In the genomic region with DNA sequence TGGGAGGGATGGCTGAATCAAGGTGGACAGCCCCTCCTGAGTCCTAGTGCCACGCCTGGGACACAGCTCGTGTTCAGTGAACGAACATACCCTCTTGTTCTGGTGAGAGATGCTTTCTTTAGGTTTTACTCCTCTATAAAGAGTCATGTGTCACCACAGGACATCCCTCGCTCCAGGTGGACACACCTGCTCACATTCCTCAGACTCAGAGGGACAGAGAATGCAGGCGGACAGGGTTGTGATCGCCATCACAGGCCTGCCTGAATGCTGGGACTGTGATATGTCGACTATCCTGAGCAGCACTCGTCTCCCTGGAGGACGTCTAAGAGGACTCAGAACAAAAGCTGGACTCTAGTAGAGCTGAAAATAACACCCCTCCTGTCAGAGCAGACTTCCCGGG, we compare ENCODE assay signal across 1 cellular context.
TF ChIP-seq lines count a peak whose summit lies in the region.

No MANE protein-coding gene starts in this region.

TF ChIP-seq in H1, 55 proteins besides CTCF, POLR2A, EP300 and RAD21:
- TF ChIP-seq SIN3A (conservative IDR thresholded peaks at IDR 0.05 in 1 of 2, IDR thresholded peaks at IDR 0.05 in 1 of 2; ENCODE audit: low read depth in 1 of 2, low read length in 2 of 2) (no peak), SIRT6 (IDR thresholded peaks at IDR 0.05; ENCODE audit: low read length) (no peak), POU5F1 (IDR thresholded peaks at IDR 0.05; ENCODE audit: low read depth, low read length) (no peak), CTBP2 (IDR thresholded peaks at IDR 0.05; ENCODE audit: borderline replicate concordance, insufficient read depth, insufficient read length, low read length) (no peak), POLR2AphosphoS5 (IDR thresholded peaks at IDR 0.05; ENCODE audit: low read depth, low read length) (no peak), YY1 (IDR thresholded peaks at IDR 0.05; ENCODE audit: low read depth, low read length) (no peak), ASH2L (IDR thresholded peaks at IDR 0.05; ENCODE audit: low read length) (no peak), SUZ12 (IDR thresholded peaks at IDR 0.05; ENCODE audit: low read length) (no peak), TCF12 (IDR thresholded peaks at IDR 0.05; ENCODE audit: low read depth, low read length) (no peak), SP4 (IDR thresholded peaks at IDR 0.05; ENCODE audit: low read length) (no peak)
- TF ChIP-seq, protein P1, sequence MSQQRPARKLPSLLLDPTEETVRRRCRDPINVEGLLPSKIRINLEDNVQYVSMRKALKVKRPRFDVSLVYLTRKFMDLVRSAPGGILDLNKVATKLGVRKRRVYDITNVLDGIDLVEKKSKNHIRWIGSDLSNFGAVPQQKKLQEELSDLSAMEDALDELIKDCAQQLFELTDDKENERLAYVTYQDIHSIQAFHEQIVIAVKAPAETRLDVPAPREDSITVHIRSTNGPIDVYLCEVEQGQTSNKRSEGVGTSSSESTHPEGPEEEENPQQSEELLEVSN (IDR thresholded peaks at IDR 0.05) = no peak
- TF ChIP-seq, protein P2, sequence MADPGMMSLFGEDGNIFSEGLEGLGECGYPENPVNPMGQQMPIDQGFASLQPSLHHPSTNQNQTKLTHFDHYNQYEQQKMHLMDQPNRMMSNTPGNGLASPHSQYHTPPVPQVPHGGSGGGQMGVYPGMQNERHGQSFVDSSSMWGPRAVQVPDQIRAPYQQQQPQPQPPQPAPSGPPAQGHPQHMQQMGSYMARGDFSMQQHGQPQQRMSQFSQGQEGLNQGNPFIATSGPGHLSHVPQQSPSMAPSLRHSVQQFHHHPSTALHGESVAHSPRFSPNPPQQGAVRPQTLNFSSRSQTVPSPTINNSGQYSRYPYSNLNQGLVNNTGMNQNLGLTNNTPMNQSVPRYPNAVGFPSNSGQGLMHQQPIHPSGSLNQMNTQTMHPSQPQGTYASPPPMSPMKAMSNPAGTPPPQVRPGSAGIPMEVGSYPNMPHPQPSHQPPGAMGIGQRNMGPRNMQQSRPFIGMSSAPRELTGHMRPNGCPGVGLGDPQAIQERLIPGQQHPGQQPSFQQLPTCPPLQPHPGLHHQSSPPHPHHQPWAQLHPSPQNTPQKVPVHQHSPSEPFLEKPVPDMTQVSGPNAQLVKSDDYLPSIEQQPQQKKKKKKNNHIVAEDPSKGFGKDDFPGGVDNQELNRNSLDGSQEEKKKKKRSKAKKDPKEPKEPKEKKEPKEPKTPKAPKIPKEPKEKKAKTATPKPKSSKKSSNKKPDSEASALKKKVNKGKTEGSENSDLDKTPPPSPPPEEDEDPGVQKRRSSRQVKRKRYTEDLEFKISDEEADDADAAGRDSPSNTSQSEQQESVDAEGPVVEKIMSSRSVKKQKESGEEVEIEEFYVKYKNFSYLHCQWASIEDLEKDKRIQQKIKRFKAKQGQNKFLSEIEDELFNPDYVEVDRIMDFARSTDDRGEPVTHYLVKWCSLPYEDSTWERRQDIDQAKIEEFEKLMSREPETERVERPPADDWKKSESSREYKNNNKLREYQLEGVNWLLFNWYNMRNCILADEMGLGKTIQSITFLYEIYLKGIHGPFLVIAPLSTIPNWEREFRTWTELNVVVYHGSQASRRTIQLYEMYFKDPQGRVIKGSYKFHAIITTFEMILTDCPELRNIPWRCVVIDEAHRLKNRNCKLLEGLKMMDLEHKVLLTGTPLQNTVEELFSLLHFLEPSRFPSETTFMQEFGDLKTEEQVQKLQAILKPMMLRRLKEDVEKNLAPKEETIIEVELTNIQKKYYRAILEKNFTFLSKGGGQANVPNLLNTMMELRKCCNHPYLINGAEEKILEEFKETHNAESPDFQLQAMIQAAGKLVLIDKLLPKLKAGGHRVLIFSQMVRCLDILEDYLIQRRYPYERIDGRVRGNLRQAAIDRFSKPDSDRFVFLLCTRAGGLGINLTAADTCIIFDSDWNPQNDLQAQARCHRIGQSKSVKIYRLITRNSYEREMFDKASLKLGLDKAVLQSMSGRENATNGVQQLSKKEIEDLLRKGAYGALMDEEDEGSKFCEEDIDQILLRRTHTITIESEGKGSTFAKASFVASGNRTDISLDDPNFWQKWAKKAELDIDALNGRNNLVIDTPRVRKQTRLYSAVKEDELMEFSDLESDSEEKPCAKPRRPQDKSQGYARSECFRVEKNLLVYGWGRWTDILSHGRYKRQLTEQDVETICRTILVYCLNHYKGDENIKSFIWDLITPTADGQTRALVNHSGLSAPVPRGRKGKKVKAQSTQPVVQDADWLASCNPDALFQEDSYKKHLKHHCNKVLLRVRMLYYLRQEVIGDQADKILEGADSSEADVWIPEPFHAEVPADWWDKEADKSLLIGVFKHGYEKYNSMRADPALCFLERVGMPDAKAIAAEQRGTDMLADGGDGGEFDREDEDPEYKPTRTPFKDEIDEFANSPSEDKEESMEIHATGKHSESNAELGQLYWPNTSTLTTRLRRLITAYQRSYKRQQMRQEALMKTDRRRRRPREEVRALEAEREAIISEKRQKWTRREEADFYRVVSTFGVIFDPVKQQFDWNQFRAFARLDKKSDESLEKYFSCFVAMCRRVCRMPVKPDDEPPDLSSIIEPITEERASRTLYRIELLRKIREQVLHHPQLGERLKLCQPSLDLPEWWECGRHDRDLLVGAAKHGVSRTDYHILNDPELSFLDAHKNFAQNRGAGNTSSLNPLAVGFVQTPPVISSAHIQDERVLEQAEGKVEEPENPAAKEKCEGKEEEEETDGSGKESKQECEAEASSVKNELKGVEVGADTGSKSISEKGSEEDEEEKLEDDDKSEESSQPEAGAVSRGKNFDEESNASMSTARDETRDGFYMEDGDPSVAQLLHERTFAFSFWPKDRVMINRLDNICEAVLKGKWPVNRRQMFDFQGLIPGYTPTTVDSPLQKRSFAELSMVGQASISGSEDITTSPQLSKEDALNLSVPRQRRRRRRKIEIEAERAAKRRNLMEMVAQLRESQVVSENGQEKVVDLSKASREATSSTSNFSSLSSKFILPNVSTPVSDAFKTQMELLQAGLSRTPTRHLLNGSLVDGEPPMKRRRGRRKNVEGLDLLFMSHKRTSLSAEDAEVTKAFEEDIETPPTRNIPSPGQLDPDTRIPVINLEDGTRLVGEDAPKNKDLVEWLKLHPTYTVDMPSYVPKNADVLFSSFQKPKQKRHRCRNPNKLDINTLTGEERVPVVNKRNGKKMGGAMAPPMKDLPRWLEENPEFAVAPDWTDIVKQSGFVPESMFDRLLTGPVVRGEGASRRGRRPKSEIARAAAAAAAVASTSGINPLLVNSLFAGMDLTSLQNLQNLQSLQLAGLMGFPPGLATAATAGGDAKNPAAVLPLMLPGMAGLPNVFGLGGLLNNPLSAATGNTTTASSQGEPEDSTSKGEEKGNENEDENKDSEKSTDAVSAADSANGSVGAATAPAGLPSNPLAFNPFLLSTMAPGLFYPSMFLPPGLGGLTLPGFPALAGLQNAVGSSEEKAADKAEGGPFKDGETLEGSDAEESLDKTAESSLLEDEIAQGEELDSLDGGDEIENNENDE (IDR thresholded peaks at IDR 0.05; ENCODE audit: insufficient replicate concordance, low read length) = no peak
